ENCODE assay signal across 8 cellular contexts in the genomic region with DNA sequence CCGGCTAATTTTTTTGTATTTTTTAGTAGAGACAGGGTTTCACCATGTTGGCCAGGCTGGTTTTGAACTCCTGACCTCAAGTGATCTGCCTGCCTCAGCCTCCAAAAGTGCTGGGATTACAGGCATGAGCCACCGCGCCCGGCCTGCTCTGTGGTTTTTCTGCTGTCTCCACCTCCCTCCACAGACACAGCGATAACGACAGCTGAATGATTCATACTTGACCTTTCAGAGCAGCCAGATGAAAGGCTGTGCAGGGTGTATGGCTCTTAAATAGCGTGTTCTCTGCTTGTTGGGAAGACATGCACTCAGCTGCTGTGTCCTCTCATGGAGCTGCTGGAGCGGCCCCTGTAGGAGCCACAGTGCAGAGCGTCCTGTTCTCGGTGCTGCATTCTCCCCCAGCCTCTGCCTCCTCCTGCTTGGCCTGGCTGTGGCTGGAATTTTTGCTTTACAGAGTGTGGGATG.
DNase-seq lines count a peak whose midpoint lies in the region; ATAC-seq and TF ChIP-seq lines count a peak whose summit lies in the region.
"Not testable (repeated sequence)": the region's sequence is repeated elsewhere in the genome, so short reads cannot be mapped to it uniquely, and the experiment has no call there.

No MANE protein-coding gene starts in this region.

- H3K4me3 Mint-ChIP-seq in activated T-cell treated with anti-CD3 and anti-CD28 coated beads, Interleukin-2, amount 50 U/mL, for 72 hours, result peak overlapping the region; percentile 61 to 73
- H3K4me3 Mint-ChIP-seq in memory B cell, result not testable (repeated sequence)

- TF ChIP-seq CTCF in NB4 (IDR thresholded peaks at IDR 0.05; ENCODE audit: low read depth, low read length), result peak; percentile 42

- H3K36me3 Mint-ChIP-seq in activated T-cell treated with anti-CD3 and anti-CD28 coated beads, Interleukin-2, amount 50 U/mL, for 72 hours (ENCODE audit: insufficient read depth in 2 of 2), result not testable (repeated sequence)
- peaks cover 36% of the 10 kb centered on the region for H3K36me3 Mint-ChIP-seq in memory B cell

- DNase-seq in CD1c-positive myeloid dendritic cell (ENCODE audit: extremely low spot score), result peak; percentile 36
- peak; percentile 95 for DNase-seq in NB4 (ENCODE audit: low read depth)
- DNase-seq in activated T-cell treated with anti-CD3 and anti-CD28 coated beads, Interleukin-2, amount 50 U/mL, for 72 hours, result peak; percentile 84 to 87
- peak; percentile 64 for DNase-seq in epidermal melanocyte (ENCODE audit: insufficient read length, low spot score)
- not testable (repeated sequence) for DNase-seq in memory B cell (ENCODE audit: low spot score in 2 of 2)
- peak; percentile 49 for DNase-seq in stimulated activated CD8-positive, alpha-beta memory T cell treated with anti-CD3 and anti-CD28 coated beads, Interleukin-12 subunit alpha, Interleukin-12 subunit beta, amount 100 ng/mL, for 1 hour (ENCODE audit: low read depth)

- not testable (repeated sequence) for TF ChIP-seq POLR2A in NB4 (IDR thresholded peaks at IDR 0.05; ENCODE audit: extremely low read depth, insufficient read length)

- not testable (repeated sequence) for H3K27me3 Mint-ChIP-seq in activated T-cell treated with anti-CD3 and anti-CD28 coated beads, Interleukin-2, amount 50 U/mL, for 72 hours (ENCODE audit: low read depth); memory B cell

- H3K4me1 Mint-ChIP-seq in activated T-cell treated with anti-CD3 and anti-CD28 coated beads, Interleukin-2, amount 50 U/mL, for 72 hours (ENCODE audit: low read depth), result peaks cover 54% of the 10 kb centered on the region
- H3K4me1 Mint-ChIP-seq in memory B cell, result not testable (repeated sequence)

- H3K27ac Mint-ChIP-seq in activated T-cell treated with anti-CD3 and anti-CD28 coated beads, Interleukin-2, amount 50 U/mL, for 72 hours, result peak overlapping the region; percentile 82
- peak overlapping the region; percentile 50 for H3K27ac Mint-ChIP-seq in memory B cell

- ATAC-seq in GM21619 (IDR thresholded peaks at IDR 0.05; ENCODE audit: unreplicated experiment) (peak; percentile 84), SK-N-SH treated with all-trans-retinoic acid at 6 μM for 48 hours (peak; percentile 100)
- ATAC-seq in activated T-cell treated with anti-CD3 and anti-CD28 coated beads, Interleukin-2, amount 50 U/mL, for 72 hours (replicated peaks in 1 of 2), result peak; percentile 99 to 100
- ATAC-seq in memory B cell (ENCODE audit: low read depth), result not testable (repeated sequence)

- H3K4me3 ChIP-seq in NB4 (ENCODE audit: low read depth, low read length), result not testable (repeated sequence)

- not testable (repeated sequence) for H3K9me3 Mint-ChIP-seq in activated T-cell treated with anti-CD3 and anti-CD28 coated beads, Interleukin-2, amount 50 U/mL, for 72 hours; memory B cell

TF ChIP-seq in SK-N-SH treated with all-trans-retinoic acid at 6 μM for 48 hours, 23 proteins besides CTCF, POLR2A, EP300 and RAD21:
- TF ChIP-seq TOX (CRISPR knock-in tag; IDR thresholded peaks at IDR 0.05; ENCODE audit: borderline replicate concordance) (0 out of 2 replicates have a peak, but pooled peaks have one; percentile 28), TSHZ2 (CRISPR knock-in tag; IDR thresholded peaks at IDR 0.05) (0 out of 2 replicates have a peak, but pooled peaks have one; percentile 45), ISL1 (CRISPR knock-in tag; IDR thresholded peaks at IDR 0.05) (peak; percentile 72), ZFP3 (CRISPR knock-in tag; IDR thresholded peaks at IDR 0.05) (peak; percentile 57; the same call in 1 of the 2 replicates)
